Comparison of ENCODE assay signal across 8 cellular contexts in genomic region chr16:66872927-66873684, GRCh38. TPM values are rescaled to one million over a fixed set of nuclear protein-coding genes. Genes with fewer than 3 reads are reported as not detected.
DNase-seq lines count a peak whose midpoint lies in the region; ATAC-seq, FAIRE-seq and TF ChIP-seq lines count a peak whose summit lies in the region.

No MANE protein-coding gene starts in this region.

- DNase-seq in GM12892 (ENCODE audit: insufficient read length) (peak; percentile 88), NCI-H1436 treated with DMSO at 0.1 percent for 48 hours (lab: John Stamatoyannopoulos, UW) (peak; percentile 65), T-helper 9 cell (peak; percentile 85), astrocyte of the hippocampus (ENCODE audit: low read depth, low spot score) (peak; percentile 98), hypothalamus (lab: John Stamatoyannopoulos, UW) (peak in 50 of 51 donors; percentile 35 to 90 (median 72)), retina (peak; percentile 90), NCI-H1048 (lab: John Stamatoyannopoulos, UW) (no peak)

- no peak for TF ChIP-seq POLR2A in GM12892 (IDR thresholded peaks at IDR 0.05; ENCODE audit: low read depth, low read length)

- FAIRE-seq in GM12892 (lab: Jason Lieb, UNC) = peak; percentile 90

- ATAC-seq in HG02763 (IDR thresholded peaks at IDR 0.05; ENCODE audit: unreplicated experiment) = peak; percentile 88

RNA-seq across cellular contexts. Expression of gene PDP2, which starts 7.2 kb away (rescaled TPM):
- polyA plus RNA-seq in GM12892 (2012; ENCODE audit: missing spikeins) = 4.8 TPM

RNA-seq across cellular contexts. Expression of gene CA7, which starts 28.9 kb away (rescaled TPM):
- polyA plus RNA-seq in GM12892 (2012; ENCODE audit: missing spikeins) = not detected

RNA-seq across cellular contexts. Expression of gene NAE1, which starts 42.3 kb away (rescaled TPM):
- polyA plus RNA-seq in GM12892 (2012; ENCODE audit: missing spikeins) = 71.5 TPM

RNA-seq across cellular contexts. Expression of gene CDH16, which starts 45.6 kb away (rescaled TPM):
- not detected for polyA plus RNA-seq in GM12892 (2012; ENCODE audit: missing spikeins)

RNA-seq across cellular contexts. Expression of gene RRAD, which starts 52.2 kb away (rescaled TPM):
- polyA plus RNA-seq in GM12892 (2012; ENCODE audit: missing spikeins) = 0.66 TPM
